ENCODE assay signal across 27 cellular contexts in the genomic region with DNA sequence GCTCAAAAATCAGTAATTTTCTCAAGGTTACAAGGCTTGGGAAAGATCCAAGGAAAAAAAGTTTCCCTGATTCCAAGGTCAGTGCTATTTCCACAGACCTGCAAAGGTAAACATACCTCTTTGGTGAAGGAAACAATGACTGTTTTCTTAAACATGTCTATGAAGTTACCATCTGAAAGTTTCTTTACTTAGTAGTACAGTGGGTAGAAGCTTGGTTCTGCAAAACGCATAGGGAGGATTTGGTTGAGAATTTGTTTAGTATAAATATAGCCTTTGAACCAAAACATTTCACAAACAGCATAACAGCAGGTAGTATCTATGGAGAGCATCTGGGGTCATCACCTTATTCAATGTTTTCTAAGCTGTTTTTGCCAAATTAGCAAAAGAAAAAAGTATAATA.
"Had no signal": no experiment of that assay in that cellular context is flagged by ENCODE, and none has a peak within 500 bp of the region (broad histone marks: within the 10 kb centered on the region; RNA-seq: fewer than 3 reads in every experiment).

No MANE protein-coding gene starts in this region.

- H3K36me3 Mint-ChIP-seq: activated naive CD4-positive, alpha-beta T cell treated with anti-CD3 and anti-CD28 coated beads, Interleukin-2, amount 50 U/mL, for 72 hours had no signal

- H3K27ac Mint-ChIP-seq: activated CD4-positive, alpha-beta memory T cell treated with anti-CD3 and anti-CD28 coated beads for 36 hours; activated CD4-positive, alpha-beta T cell treated with anti-CD3 and anti-CD28 coated beads, Interleukin-2, amount 10 ng/mL, durations not matched to agents 24 days and 14 days; activated naive CD4-positive, alpha-beta T cell treated with anti-CD3 and anti-CD28 coated beads, Interleukin-2, amount 50 U/mL, for 72 hours; activated T-helper 2 cell treated with anti-CD3 and anti-CD28 coated beads, Interferon-gamma antibody, Interleukin-2, Interleukin-4, amounts not matched to agents 10 μg/mL and 5 μg/mL and 100 μg/mL, durations not matched to agents 14 hours and 24 hours and 36 hours; brain; mesothelial cell of epicardium; naive B cell; nephron progenitor cell had no signal

- H3K27me3 Mint-ChIP-seq: activated CD4-positive, alpha-beta memory T cell treated with anti-CD3 and anti-CD28 coated beads for 36 hours; activated CD4-positive, alpha-beta T cell treated with anti-CD3 and anti-CD28 coated beads, Interleukin-2, amount 10 ng/mL, durations not matched to agents 24 days and 14 days; brain; naive B cell had no signal

- ATAC-seq: activated naive CD4-positive, alpha-beta T cell treated with anti-CD3 and anti-CD28 coated beads, Interleukin-2, amount 50 U/mL, for 72 hours; esophagus mucosa; left cardiac atrium; psoas muscle had no signal

- H3K4me3 Mint-ChIP-seq: activated CD4-positive, alpha-beta memory T cell treated with anti-CD3 and anti-CD28 coated beads for 36 hours; activated CD4-positive, alpha-beta T cell treated with anti-CD3 and anti-CD28 coated beads, Interleukin-2, amount 10 ng/mL, durations not matched to agents 24 days and 14 days; brain; mesothelial cell of epicardium; naive B cell; nephron progenitor cell had no signal

- DNase-seq: activated CD4-positive, alpha-beta memory T cell treated with anti-CD3 and anti-CD28 coated beads for 36 hours; activated CD4-positive, alpha-beta T cell treated with anti-CD3 and anti-CD28 coated beads, Interleukin-2, amount 10 ng/mL, durations not matched to agents 24 days and 14 days; activated CD4-positive, CD25-positive, alpha-beta regulatory T cell treated with anti-CD3 and anti-CD28 coated beads, Interleukin-2, amount 50 U/mL, for 72 hours; activated CD8-positive, alpha-beta memory T cell treated with anti-CD3 and anti-CD28 coated beads, Interleukin-2, amount 50 U/mL, for 4 hours; activated naive CD4-positive, alpha-beta T cell; activated T-cell treated with anti-CD3 and anti-CD28 coated beads, Interleukin-2, amount 50 U/mL, for 1 hour; anterior cingulate cortex; cortex of kidney; foreskin fibroblast; head of caudate nucleus; hippocampal formation; left cardiac atrium; naive B cell; nephron progenitor cell; ovary; psoas muscle; spleen; stimulated activated CD4-positive, alpha-beta T cell treated with anti-CD3 and anti-CD28 coated beads, Interleukin-2, amount 100 ng/mL, for 48 hours; stimulated activated naive CD4-positive, alpha-beta T cell treated with Interleukin-2 at 50 U/mL for 16 hours; T-helper 9 cell; transverse colon had no signal

- H3K9me3 ChIP-seq: ovary, psoas muscle, right atrium auricular region, spleen, transverse colon had no signal
